In genomic region chr11:66289548-66290331, GRCh38 we compare ENCODE assay signal across 7 cellular contexts. TPM values are rescaled to one million over a fixed set of nuclear protein-coding genes. Genes with fewer than 3 reads are reported as not detected.
DNase-seq lines count a peak whose midpoint lies in the region; ATAC-seq and TF ChIP-seq lines count a peak whose summit lies in the region.

No MANE protein-coding gene starts in this region.

- H3K4me1 ChIP-seq in OCI-LY3 (ENCODE audit: low read length) (peaks cover 22% of the 10 kb centered on the region), uterus (peaks cover 0 to 19% of the 10 kb centered on the region in 2 donors)

- TF ChIP-seq CTCF in OCI-LY3 (IDR thresholded peaks at IDR 0.05; ENCODE audit: low read depth, low read length): no peak
- TF ChIP-seq CTCF in uterus (IDR thresholded peaks at IDR 0.05): peak in 1 of 4 experiments; percentile 13

- peak; percentile 0 for TF ChIP-seq POLR2A in GM18526 (IDR thresholded peaks at IDR 0.05; ENCODE audit: extremely low read depth, insufficient read length)
- TF ChIP-seq POLR2A in uterus (IDR thresholded peaks at IDR 0.05): no peak

- peaks cover 21% of the 10 kb centered on the region for H3K79me2 ChIP-seq in OCI-LY3 (ENCODE audit: low read length)

- H3K9ac ChIP-seq in OCI-LY3 (ENCODE audit: low read length): peak overlapping the region; percentile 94

- H4K20me1 ChIP-seq in OCI-LY3 (ENCODE audit: insufficient read depth, low read length): no peaks in the 10 kb centered on the region

- ATAC-seq in HG02852 (IDR thresholded peaks at IDR 0.05; ENCODE audit: unreplicated experiment): peak; percentile 40
- ATAC-seq in Right ventricle myocardium inferior: peak; percentile 35

- no peak overlapping the region for H2AFZ ChIP-seq in OCI-LY3 (ENCODE audit: low read depth, low read length)

- peak overlapping the region; percentile 89 for H3K4me3 ChIP-seq in OCI-LY3 (ENCODE audit: low read length)
- peak overlapping the region; percentile 84 to 96 for H3K4me3 ChIP-seq in uterus

- DNase-seq in activated gamma-delta T cell treated with Interleukin-2 at 50 U/mL for 16 hours (peak; percentile 68), Right ventricle myocardium inferior (ENCODE audit: missing footprints) (peak; percentile 86), posterior vena cava (ENCODE audit: low spot score) (peak; percentile 91), uterus (no peak)

- H3K27me3 ChIP-seq in OCI-LY3 (ENCODE audit: low read depth, low read length) (no peaks in the 10 kb centered on the region), uterus (peaks cover 7 to 13% of the 10 kb centered on the region in 2 donors)

- H3K36me3 ChIP-seq in OCI-LY3 (replicated peaks; ENCODE audit: low read depth, low read length) (peaks cover 10% of the 10 kb centered on the region), uterus (no peaks in the 10 kb centered on the region)

- peak overlapping the region; percentile 98 for H3K4me2 ChIP-seq in OCI-LY3 (ENCODE audit: low read length)

- peak overlapping the region; percentile 68 for H3K27ac ChIP-seq in OCI-LY3 (ENCODE audit: low read length)
- peak overlapping the region; percentile 86 to 98 for H3K27ac ChIP-seq in uterus

- intact Hi-C loops in Right ventricle myocardium inferior (cut with DNase I): no loop called here
- intact Hi-C loops in posterior vena cava (cut with DNase I): loop anchor here in 1 of 2 donors (10.0 kb wide), 1 partner anchor 65 kb away; no protein-coding TSS in a partner anchor
- intact Hi-C loops in uterus (cut with DNase I; ENCODE audit: low total_unique reads): loop anchor here (10.0 kb wide), 1 partner anchor 65 kb away; no protein-coding TSS in a partner anchor

- H3K9me3 ChIP-seq in OCI-LY3 (ENCODE audit: insufficient read depth, low read length) (no peaks in the 10 kb centered on the region), uterus (no peaks in the 10 kb centered on the region)

RNA-seq across cellular contexts. Expression of gene YIF1A, which starts 0.8 kb away (rescaled TPM):
- total RNA-seq in Right ventricle myocardium inferior (48.7 TPM), posterior vena cava (10 to 100 TPM; 63.9 to 73.6 TPM), uterus (100 to 1,000 TPM in 1 of 4 donors, 10 to 100 TPM in 3; 38.9 to 101 (median 79.1) TPM)

RNA-seq across cellular contexts. Expression of gene TMEM151A, which starts 2.0 kb away (rescaled TPM):
- total RNA-seq in Right ventricle myocardium inferior (0.14 TPM), posterior vena cava (not detected), uterus (under 1 TPM in 1 of 4 donors, not detected in 3; 0.27 TPM)

RNA-seq across cellular contexts. Expression of gene CNIH2, which starts 11.8 kb away (rescaled TPM):
- total RNA-seq in Right ventricle myocardium inferior (not detected), posterior vena cava (not detected), uterus (1 to 10 TPM in 2 of 4 donors, not detected in 2; 1.2 to 1.5 TPM)

RNA-seq across cellular contexts. Expression of gene RAB1B, which starts 21.3 kb away (rescaled TPM):
- total RNA-seq in Right ventricle myocardium inferior: 125 TPM
- 100 to 1,000 TPM; 102 to 112 TPM for total RNA-seq in posterior vena cava
- 100 to 1,000 TPM in 2 of 4 donors, 10 to 100 TPM in 2; 40.6 to 146 (median 94.6) TPM for total RNA-seq in uterus

RNA-seq across cellular contexts. Expression of gene CD248, which starts 27.1 kb away (rescaled TPM):
- total RNA-seq in Right ventricle myocardium inferior (26.7 TPM), posterior vena cava (100 to 1,000 TPM in 1 of 2 donors, 10 to 100 TPM in 1; 67.5 to 248 TPM), uterus (10 to 100 TPM; 14.1 to 91.2 (median 46.2) TPM)

Comparison
In these comparisons a context has a peak if more than half of its experiments do, and no peak if none do; other contexts are left out.
1. DNase-seq: peak in activated gamma-delta T cell treated with Interleukin-2 at 50 U/mL for 16 hours (single experiment), Right ventricle myocardium inferior (single experiment) and posterior vena cava (single experiment); none in uterus (0 of 2).